Comparison of ENCODE assay signal across 17 cellular contexts in genomic region chr6:108836061-108836460, GRCh38. TPM values are rescaled to one million over a fixed set of nuclear protein-coding genes. Genes with fewer than 3 reads are reported as not detected.
DNase-seq lines count a peak whose midpoint lies in the region; ATAC-seq and TF ChIP-seq lines count a peak whose summit lies in the region.
"Had no signal": no experiment of that assay in that cellular context is flagged by ENCODE, and none has a peak within 500 bp of the region (broad histone marks: within the 10 kb centered on the region; RNA-seq: fewer than 3 reads in every experiment).

No MANE protein-coding gene starts in this region.

- DNase-seq in AG10803 (ENCODE audit: low read depth) (peak; percentile 20), H4 (ENCODE audit: low spot score) (peak; percentile 11), T-helper 17 cell (no peak), fibroblast of villous mesenchyme (ENCODE audit: low read depth) (peak; percentile 12), AG20443 (ENCODE audit: low spot score) (no peak), NCI-H1048 (lab: John Stamatoyannopoulos, UW) (no peak), AML-193 (lab: John Stamatoyannopoulos, UW) (no peak)
- DNase-seq: GF-D8, KBM-7, NCI-H1436 treated with DMSO at 0.1 percent for 48 hours, NCI-H2029, NCI-H446 treated with DMSO at 0.1 percent for 48 hours, NCI-H748 treated with DMSO at 0.1 percent for 48 hours, SHP77 had no signal

- no peaks in the 10 kb centered on the region for H3K36me3 Mint-ChIP-seq in T-helper 17 cell (ENCODE audit: low read depth)

- H3K4me3 Mint-ChIP-seq in T-helper 17 cell = no peak overlapping the region
- H3K4me3 Mint-ChIP-seq: B cell, GM23338 had no signal

- no peaks in the 10 kb centered on the region for H3K9me3 ChIP-seq in T-helper 17 cell (ENCODE audit: control insufficient read depth, low read length, poor library complexity, severe bottlenecking)

- peak overlapping the region; percentile 76 for H3K27ac Mint-ChIP-seq in T-helper 17 cell
- H3K27ac Mint-ChIP-seq: B cell, GM23338 had no signal

- peaks cover 15% of the 10 kb centered on the region for H3K4me1 Mint-ChIP-seq in T-helper 17 cell

- peaks cover 4% of the 10 kb centered on the region for H3K27me3 Mint-ChIP-seq in T-helper 17 cell

- TF ChIP-seq CTCF in AG10803 (conservative IDR thresholded peaks at IDR 0.05; ENCODE audit: low read length) (no peak), fibroblast of villous mesenchyme (IDR thresholded peaks at IDR 0.05; ENCODE audit: insufficient read depth, low read depth, low read length) (no peak)

- H3K4me3 ChIP-seq in AG10803 (ENCODE audit: low read length) = no peak overlapping the region
- no peak overlapping the region for H3K4me3 ChIP-seq in fibroblast of villous mesenchyme (ENCODE audit: low read depth, low read length)
- H3K4me3 ChIP-seq: GM23338 had no signal

- no peak for ATAC-seq in T-helper 17 cell
- ATAC-seq in HG03175 (IDR thresholded peaks at IDR 0.05; ENCODE audit: unreplicated experiment) = no peak

RNA-seq across cellular contexts. Expression of gene ARMC2, which starts 12.2 kb away (rescaled TPM):
- 0.33 and 1.2 TPM in 2 replicates for total RNA-seq in H4 (2014; rRNA removed; shearing (Covaris generic))
- 1 to 10 TPM; 6.9 to 8.7 TPM for total RNA-seq in T-helper 17 cell
- 0.86 and 1.6 TPM in 2 replicates for total RNA-seq in fibroblast of villous mesenchyme

Comparison
In these comparisons a context has a peak if more than half of its experiments do, and no peak if none do; other contexts are left out.
1. DNase-seq: peak in AG10803 (single experiment), H4 (single experiment) and fibroblast of villous mesenchyme (single experiment); none in T-helper 17 cell (0 of 3), AG20443 (single experiment), NCI-H1048 (single experiment) and AML-193 (0 of 2).